18 cellular contexts compared by ENCODE assay signal in the genomic region with DNA sequence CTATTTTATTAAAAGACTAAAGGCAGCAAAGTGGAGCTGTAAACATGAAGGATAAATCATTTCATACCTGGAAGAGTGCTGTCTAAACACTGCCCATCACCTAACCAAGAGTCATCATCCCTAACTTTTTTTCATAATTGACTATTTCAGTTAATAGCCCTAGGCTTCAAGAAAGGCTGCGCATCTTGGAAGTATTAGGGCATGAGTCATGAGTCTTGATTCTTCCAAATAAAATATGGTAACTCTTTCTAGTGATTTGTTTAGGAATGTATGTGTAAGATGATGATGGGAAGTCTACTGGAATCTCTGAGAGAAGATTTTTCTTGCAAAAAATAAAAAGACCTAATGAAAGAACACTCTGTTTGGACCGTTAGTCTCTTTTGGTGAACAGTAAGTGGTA.
DNase-seq lines count a peak whose midpoint lies in the region; ATAC-seq and TF ChIP-seq lines count a peak whose summit lies in the region.
"Had no signal": no experiment of that assay in that cellular context is flagged by ENCODE, and none has a peak within 500 bp of the region (broad histone marks: within the 10 kb centered on the region; RNA-seq: fewer than 3 reads in every experiment).

No MANE protein-coding gene starts in this region.

- H3K4me1 ChIP-seq in mammary epithelial cell (ENCODE audit: insufficient read depth, low read length) (peaks cover 29% of the 10 kb centered on the region), lower lobe of right lung (peaks cover 2% of the 10 kb centered on the region), body of pancreas (peaks cover 30% of the 10 kb centered on the region)

- H3K9me3 ChIP-seq in mammary epithelial cell (replicated peaks; ENCODE audit: insufficient read depth, low read length): no peaks in the 10 kb centered on the region
- H3K9me3 ChIP-seq in lower lobe of right lung: no peaks in the 10 kb centered on the region
- H3K9me3 ChIP-seq in body of pancreas: no peaks in the 10 kb centered on the region
- H3K9me3 ChIP-seq: BLaER1 treated with 17β-estradiol and CSF1 and Interleukin-3, amounts not matched to agents 10 nM and 100 nM; right lobe of liver; vagina had no signal

- dilution Hi-C loops in mammary epithelial cell (cut with HindIII; ENCODE audit: low sequenced_read_pairs): no loop called here

- no peak for TF ChIP-seq CTCF in AG09309 (IDR thresholded peaks at IDR 0.05; ENCODE audit: control insufficient read depth, insufficient read depth, low read depth, low read length, missing control alignments)
- TF ChIP-seq CTCF in mammary epithelial cell (conservative IDR thresholded peaks at IDR 0.05 in 1 of 2, IDR thresholded peaks at IDR 0.05 in 1 of 2; ENCODE audit: extremely low read depth in 1 of 2, insufficient read depth in 1 of 2, low read depth in 1 of 2, low read length in 2 of 2): no peak
- TF ChIP-seq CTCF in lower lobe of right lung (IDR thresholded peaks at IDR 0.05): no peak
- no peak for TF ChIP-seq CTCF in body of pancreas (IDR thresholded peaks at IDR 0.05)

- TF ChIP-seq POLR2A in body of pancreas (IDR thresholded peaks at IDR 0.05): no peak

- DNase-seq in AG09309 (ENCODE audit: low read depth): peak; percentile 76
- peak; percentile 57 for DNase-seq in HT1080 (ENCODE audit: low read depth)
- peak; percentile 75 for DNase-seq in mammary epithelial cell
- peak; percentile 75 for DNase-seq in iris pigment epithelial cell (ENCODE audit: low read depth)
- no peak for DNase-seq in lower lobe of right lung
- no peak for DNase-seq in DMS53 treated with DMSO at 0.1 percent for 48 hours (lab: John Stamatoyannopoulos, UW; ENCODE audit: unreplicated experiment)
- DNase-seq in NCI-H2081 (lab: John Stamatoyannopoulos, UW): no peak
- DNase-seq in body of pancreas: no peak
- DNase-seq: activated CD4-positive, CD25-positive, alpha-beta regulatory T cell treated with anti-CD3 and anti-CD28 coated beads, Interleukin-2, amount 50 U/mL, for 72 hours; cerebellar nuclear complex; DMS79 treated with DMSO at 0.1 percent for 48 hours; erythroblast; NCI-H2107; right lobe of liver; T-helper 17 cell had no signal

- H3K36me3 ChIP-seq in mammary epithelial cell (ENCODE audit: insufficient read depth, low read length) (no peaks in the 10 kb centered on the region), lower lobe of right lung (no peaks in the 10 kb centered on the region), body of pancreas (replicated peaks in 1 of 2; ENCODE audit: insufficient read depth in 1 of 2, low read depth in 2 of 2) (no peaks in the 10 kb centered on the region)
- H3K36me3 ChIP-seq: BLaER1 treated with 17β-estradiol and CSF1 and Interleukin-3, amounts not matched to agents 10 nM and 100 nM; right lobe of liver; vagina had no signal

- no TSS peak for BruUV-seq in mammary epithelial cell (replicated peaks; lab: Mats Ljungman, UMichigan)

- in situ Hi-C loops in mammary epithelial cell (cut with MboI; ENCODE audit: low sequenced_read_pairs in 2 of 2): no loop called here

- H3K27me3 ChIP-seq in mammary epithelial cell (ENCODE audit: insufficient read depth, low read length) (no peaks in the 10 kb centered on the region), lower lobe of right lung (ENCODE audit: low read depth) (no peaks in the 10 kb centered on the region), body of pancreas (no peaks in the 10 kb centered on the region)
- H3K27me3 ChIP-seq: BLaER1 treated with 17β-estradiol and CSF1 and Interleukin-3, amounts not matched to agents 10 nM and 100 nM; right lobe of liver; vagina had no signal

- no peaks in the 10 kb centered on the region for H4K20me1 ChIP-seq in mammary epithelial cell (ENCODE audit: insufficient read depth, low read length)
- H4K20me1 ChIP-seq: BLaER1 treated with 17β-estradiol and CSF1 and Interleukin-3, amounts not matched to agents 10 nM and 100 nM had no signal

- H3K79me2 ChIP-seq in mammary epithelial cell (ENCODE audit: insufficient read depth, low read length): no peaks in the 10 kb centered on the region

- ATAC-seq in lower lobe of right lung (no peak), body of pancreas (no peak)
- ATAC-seq: GM12878, right lobe of liver, T-helper 17 cell had no signal

- no peak overlapping the region for H3K9ac ChIP-seq in mammary epithelial cell (ENCODE audit: insufficient read depth, low read length)
- H3K9ac ChIP-seq: BLaER1 treated with 17β-estradiol and CSF1 and Interleukin-3, amounts not matched to agents 10 nM and 100 nM had no signal

- intact Hi-C loops in mammary epithelial cell (cut with micrococcal nuclease): loop anchor here (10.0 kb wide), 2 partner anchors 106 to 594 kb away; no protein-coding TSS in a partner anchor
- intact Hi-C loops in lower lobe of right lung (cut with DNase I): no loop called here
- intact Hi-C loops in body of pancreas (cut with DNase I): no loop called here

- H3K4me3 ChIP-seq in AG09309 (ENCODE audit: control insufficient read depth, low read depth, low read length) (no peak overlapping the region), mammary epithelial cell (replicated peaks in 1 of 3; ENCODE audit: insufficient read depth in 1 of 3, low read depth in 2 of 3, low read length in 3 of 3) (no peak overlapping the region), lower lobe of right lung (no peak overlapping the region), body of pancreas (no peak overlapping the region)
- H3K4me3 ChIP-seq: BLaER1 treated with 17β-estradiol and CSF1 and Interleukin-3, amounts not matched to agents 10 nM and 100 nM; GM12878; right lobe of liver; vagina had no signal

- 0% methylated on average over 2 of the region's 2 CpGs for WGBS in mammary epithelial cell (ENCODE audit: low coverage, missing lambda C conversion rate)
- WGBS in body of pancreas, 2 donors: 89 to 94% methylated on average over 2 of the region's 2 CpGs

- no peak overlapping the region for H2AFZ ChIP-seq in mammary epithelial cell (ENCODE audit: low read depth, low read length)

- H3K4me2 ChIP-seq in mammary epithelial cell (ENCODE audit: insufficient read depth, low read depth, low read length): peak overlapping the region; percentile 4
- H3K4me2 ChIP-seq: BLaER1 treated with 17β-estradiol and CSF1 and Interleukin-3, amounts not matched to agents 10 nM and 100 nM had no signal

- H3K27ac ChIP-seq in mammary epithelial cell (ENCODE audit: insufficient read depth, low read depth, low read length) (peak overlapping the region; percentile 6), lower lobe of right lung (no peak overlapping the region), body of pancreas (no peak overlapping the region)
- H3K27ac ChIP-seq: BLaER1 treated with 17β-estradiol and CSF1 and Interleukin-3, amounts not matched to agents 10 nM and 100 nM; right lobe of liver; vagina had no signal

- CTCF ChIA-PET in mammary epithelial cell (lab: Charles Lee; ENCODE audit: low non-redundant PET): no interaction called here

Comparison
In these comparisons a context has a peak if more than half of its experiments do, and no peak if none do; other contexts are left out.
1. DNase-seq: peak in AG09309 (single experiment), HT1080 (single experiment), mammary epithelial cell (single experiment) and iris pigment epithelial cell (single experiment); none in lower lobe of right lung (single experiment), DMS53 treated with DMSO at 0.1 percent for 48 hours (single experiment), NCI-H2081 (0 of 2) and body of pancreas (0 of 4).